ENCODE assay signal across 7 cellular contexts in genomic region chr9:133534346-133535284, GRCh38. TPM values are rescaled to one million over a fixed set of nuclear protein-coding genes. Genes with fewer than 3 reads are reported as not detected.
A peak's percentile ranks its signal among the peaks of the same experiment; 100 is the strongest.
DNase-seq lines count a peak whose midpoint lies in the region; ATAC-seq and TF ChIP-seq lines count a peak whose summit lies in the region.

TSS of gene ADAMTSL2 (plus strand) at chr9:133534704. CDS start at chr9:133536713, 2,009 bp downstream.

- H3K36me3 ChIP-seq in lower lobe of right lung, result no peaks in the 10 kb centered on the region

- peak in 57 of 76 experiments; percentile 12 to 79 (median 47) for DNase-seq in HUDEP-2 (lab: John Stamatoyannopoulos, UW; ENCODE audit: unreplicated experiment in 76 of 76)
- peak; percentile 85 for DNase-seq in RPMI7951 (ENCODE audit: low read depth)
- DNase-seq in choroid plexus epithelial cell (ENCODE audit: low read depth), result peak; percentile 69
- no peak for DNase-seq in lower lobe of right lung
- peak; percentile 45 for DNase-seq in stimulated activated CD8-positive, alpha-beta memory T cell treated with anti-CD3 and anti-CD28 coated beads, Interleukin-12 subunit alpha, Interleukin-12 subunit beta, amount 100 ng/mL, for 4 hours (ENCODE audit: low read depth)

- H3K4me1 ChIP-seq in lower lobe of right lung, result peaks cover 40% of the 10 kb centered on the region

- H3K9me3 ChIP-seq in lower lobe of right lung, result no peaks in the 10 kb centered on the region

- peak; percentile 67 to 69 for ATAC-seq in lower lobe of right lung
- ATAC-seq in GM21390 (IDR thresholded peaks at IDR 0.05; ENCODE audit: unreplicated experiment), result no peak
- ATAC-seq in HG03108 (IDR thresholded peaks at IDR 0.05; ENCODE audit: unreplicated experiment), result no peak

- H3K27ac ChIP-seq in lower lobe of right lung, result peak within 1 kb of the TSS; percentile 71

- intact Hi-C loops in lower lobe of right lung (cut with DNase I), result no loop called here

- H3K27me3 ChIP-seq in lower lobe of right lung (ENCODE audit: low read depth), result peaks cover 28% of the 10 kb centered on the region

- TF ChIP-seq CTCF in choroid plexus epithelial cell (conservative IDR thresholded peaks at IDR 0.05; ENCODE audit: low read depth, low read length), result no peak
- no peak for TF ChIP-seq CTCF in lower lobe of right lung (IDR thresholded peaks at IDR 0.05)

- H3K4me3 ChIP-seq in choroid plexus epithelial cell (ENCODE audit: low read depth, low read length) (peak within 1 kb of the TSS; percentile 7), lower lobe of right lung (peak within 1 kb of the TSS; percentile 59)

RNA-seq across cellular contexts. Expression of gene ADAMTSL2, which starts in this region (rescaled TPM):
- total RNA-seq in RPMI7951 (2014; rRNA removed; shearing (Covaris generic)), result 6.6 and 9.7 TPM in 2 replicates
- 10.1 TPM for total RNA-seq in lower lobe of right lung

Comparison
In these comparisons a context has a peak if more than half of its experiments do, and no peak if none do; other contexts are left out.
1. ATAC-seq: peak in lower lobe of right lung (2 of 2); none in GM21390 (single experiment) and HG03108 (single experiment).